ENCODE assay signal across 13 cellular contexts in the genomic region with DNA sequence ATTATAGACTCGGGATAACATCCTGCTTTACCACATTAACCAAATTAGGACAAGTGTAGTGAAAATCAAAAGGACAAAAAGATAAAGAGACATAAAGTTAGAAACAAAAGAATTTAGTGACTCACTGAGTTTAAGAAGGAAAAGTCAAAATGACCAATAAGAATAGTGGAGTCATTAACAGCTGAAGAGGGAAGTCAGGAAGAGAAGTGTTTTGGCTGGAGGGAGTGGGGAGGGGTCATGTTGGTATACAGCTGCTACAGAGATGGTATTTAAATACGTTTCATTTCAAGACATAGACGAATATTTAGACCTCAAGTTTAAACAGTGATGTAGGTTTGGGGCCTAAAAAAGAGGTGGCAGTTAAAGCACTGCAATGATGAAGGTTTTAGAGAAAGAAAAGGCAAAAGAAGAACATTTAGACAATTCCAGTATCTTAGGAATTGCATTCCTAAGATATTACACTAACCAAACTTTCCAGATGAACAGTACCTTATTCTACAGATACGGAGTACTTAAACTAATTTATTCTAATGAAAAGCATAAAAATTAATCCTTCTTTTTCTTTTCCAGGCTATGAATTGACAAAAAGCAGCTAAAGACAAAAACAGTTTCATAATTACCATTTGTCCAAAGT. TPM values are rescaled to one million over a fixed set of nuclear protein-coding genes. Genes with fewer than 3 reads are reported as not detected.
DNase-seq lines count a peak whose midpoint lies in the region; ATAC-seq and TF ChIP-seq lines count a peak whose summit lies in the region.
"Had no signal": no experiment of that assay in that cellular context is flagged by ENCODE, and none has a peak within 500 bp of the region (broad histone marks: within the 10 kb centered on the region; RNA-seq: fewer than 3 reads in every experiment).

No MANE protein-coding gene starts in this region.

- no peak for TF ChIP-seq POLR2A in suprapubic skin (IDR thresholded peaks at IDR 0.05)

- CTCF ChIA-PET in CD4-positive, alpha-beta memory T cell (lab: Charles Lee; ENCODE audit: partially characterized antibody), result interaction anchor here (0.6 to 2.2 kb wide), 6 partner anchors 9 to 94 kb away, joined by 3 to 11 read pairs (median 4); partner anchors contain the start of gene ARMC12

- no peaks in the 10 kb centered on the region for H3K9me3 Mint-ChIP-seq in CD4-positive, alpha-beta memory T cell
- H3K9me3 Mint-ChIP-seq in HFFc6, result no peaks in the 10 kb centered on the region
- H3K9me3 Mint-ChIP-seq in activated naive CD8-positive, alpha-beta T cell treated with anti-CD3 and anti-CD28 coated beads, Interleukin-2, amount 50 U/mL, for 24 hours, result no peaks in the 10 kb centered on the region
- no peaks in the 10 kb centered on the region for H3K9me3 Mint-ChIP-seq in mesothelial cell of epicardium
- H3K9me3 Mint-ChIP-seq: brain had no signal

- peak overlapping the region; percentile 22 to 75 (median 43) for H3K4me3 Mint-ChIP-seq in CD4-positive, alpha-beta memory T cell
- H3K4me3 Mint-ChIP-seq in HFFc6 (peak overlapping the region; percentile 69), mesothelial cell of epicardium (no peak overlapping the region)
- peak overlapping the region; percentile 2 for H3K4me3 Mint-ChIP-seq in activated naive CD8-positive, alpha-beta T cell treated with anti-CD3 and anti-CD28 coated beads, Interleukin-2, amount 50 U/mL, for 24 hours
- H3K4me3 Mint-ChIP-seq: brain had no signal

- peaks cover 95% of the 10 kb centered on the region for H3K4me1 ChIP-seq in CD4-positive, alpha-beta memory T cell (ENCODE audit: insufficient read depth, low read length)
- peaks cover 86% of the 10 kb centered on the region for H3K4me1 ChIP-seq in suprapubic skin

- H3K27me3 ChIP-seq in CD4-positive, alpha-beta memory T cell (ENCODE audit: insufficient read depth, low read length), result no peaks in the 10 kb centered on the region
- no peaks in the 10 kb centered on the region for H3K27me3 ChIP-seq in suprapubic skin

- no peak for ATAC-seq in activated naive CD8-positive, alpha-beta T cell treated with anti-CD3 and anti-CD28 coated beads, Interleukin-2, amount 50 U/mL, for 24 hours
- no peak for ATAC-seq in GM21619 (IDR thresholded peaks at IDR 0.05; ENCODE audit: unreplicated experiment)

- no peaks in the 10 kb centered on the region for H3K9me3 ChIP-seq in CD4-positive, alpha-beta memory T cell (ENCODE audit: control insufficient read depth in 1 of 2, low read length in 2 of 2)
- no peaks in the 10 kb centered on the region for H3K9me3 ChIP-seq in suprapubic skin

- intact Hi-C loops in CD4-positive, alpha-beta memory T cell (cut with micrococcal nuclease), result loop anchor here (1.0 kb wide), 2 partner anchors 9 kb away; no protein-coding TSS in a partner anchor

- no peaks in the 10 kb centered on the region for H3K36me3 ChIP-seq in CD4-positive, alpha-beta memory T cell (ENCODE audit: insufficient read depth, low read length)
- H3K36me3 ChIP-seq in suprapubic skin, result peaks cover 45% of the 10 kb centered on the region

- H3K36me3 Mint-ChIP-seq in CD4-positive, alpha-beta memory T cell, result peaks cover 20 to 26% of the 10 kb centered on the region in 2 donors
- H3K36me3 Mint-ChIP-seq in HFFc6 (ENCODE audit: low read depth) (no peaks in the 10 kb centered on the region), mesothelial cell of epicardium (no peaks in the 10 kb centered on the region)
- H3K36me3 Mint-ChIP-seq in activated naive CD8-positive, alpha-beta T cell treated with anti-CD3 and anti-CD28 coated beads, Interleukin-2, amount 50 U/mL, for 24 hours (ENCODE audit: low read depth), result peaks cover 17% of the 10 kb centered on the region
- H3K36me3 Mint-ChIP-seq: brain had no signal

- TF ChIP-seq CTCF in HFFc6 (IDR thresholded peaks at IDR 0.05), result no peak
- no peak for TF ChIP-seq CTCF in mesothelial cell of epicardium (IDR thresholded peaks at IDR 0.05; ENCODE audit: unreplicated experiment)
- TF ChIP-seq CTCF in suprapubic skin (IDR thresholded peaks at IDR 0.05), result no peak

- no peak overlapping the region for H3K27ac ChIP-seq in CD4-positive, alpha-beta memory T cell (ENCODE audit: low read depth, low read length)
- H3K27ac ChIP-seq in suprapubic skin, result no peak overlapping the region

- WGBS in suprapubic skin, result 45% methylated on average over 4 of the region's 4 CpGs

- TF ChIP-seq EP300 in suprapubic skin (IDR thresholded peaks at IDR 0.05), result no peak

- H3K27ac Mint-ChIP-seq in CD4-positive, alpha-beta memory T cell, result peak overlapping the region; percentile 39 to 91 (median 81)
- H3K27ac Mint-ChIP-seq in HFFc6 (peak overlapping the region; percentile 84), mesothelial cell of epicardium (peak overlapping the region; percentile 52)
- peak overlapping the region; percentile 41 for H3K27ac Mint-ChIP-seq in activated naive CD8-positive, alpha-beta T cell treated with anti-CD3 and anti-CD28 coated beads, Interleukin-2, amount 50 U/mL, for 24 hours
- H3K27ac Mint-ChIP-seq: brain had no signal

- no peak for DNase-seq in CD4-positive, alpha-beta memory T cell
- DNase-seq in HFFc6, result no peak
- no peak for DNase-seq in activated naive CD8-positive, alpha-beta T cell treated with anti-CD3 and anti-CD28 coated beads, Interleukin-2, amount 50 U/mL, for 24 hours
- no peak for DNase-seq in mesothelial cell of epicardium (ENCODE audit: low spot score in 2 of 2, unreplicated experiment in 2 of 2)
- DNase-seq in AG08396 (ENCODE audit: low spot score), result no peak
- DNase-seq in NCI-H226, result no peak
- no peak for DNase-seq in suprapubic skin (ENCODE audit: low spot score in 2 of 2)
- DNase-seq: activated CD8-positive, alpha-beta memory T cell treated with anti-CD3 and anti-CD28 coated beads, Interleukin-2, amount 50 U/mL, for 4 hours; NCI-H1436; NCI-H526 treated with DMSO at 0.1 percent for 48 hours; RPMI8226 had no signal

- H3K4me3 ChIP-seq in CD4-positive, alpha-beta memory T cell (ENCODE audit: low read length in 2 of 2), result no peak overlapping the region
- H3K4me3 ChIP-seq in suprapubic skin, result no peak overlapping the region

- POLR2A ChIA-PET in CD4-positive, alpha-beta memory T cell (lab: Charles Lee; ENCODE audit: partially characterized antibody), result interaction anchor here (1.0 to 7.2 kb wide), 6 partner anchors 9 to 77 kb away, joined by 3 to 56 read pairs (median 10); no protein-coding TSS in a partner anchor

- H3K27me3 Mint-ChIP-seq in CD4-positive, alpha-beta memory T cell, result no peaks in the 10 kb centered on the region
- H3K27me3 Mint-ChIP-seq in HFFc6 (ENCODE audit: insufficient read depth), result no peaks in the 10 kb centered on the region
- H3K27me3 Mint-ChIP-seq in activated naive CD8-positive, alpha-beta T cell treated with anti-CD3 and anti-CD28 coated beads, Interleukin-2, amount 50 U/mL, for 24 hours, result no peaks in the 10 kb centered on the region
- no peaks in the 10 kb centered on the region for H3K27me3 Mint-ChIP-seq in mesothelial cell of epicardium (ENCODE audit: low read depth)
- H3K27me3 Mint-ChIP-seq: brain had no signal

- peaks cover 67 to 93% (median 79%) of the 10 kb centered on the region in 4 donors for H3K4me1 Mint-ChIP-seq in CD4-positive, alpha-beta memory T cell
- peaks cover 43% of the 10 kb centered on the region for H3K4me1 Mint-ChIP-seq in HFFc6 (ENCODE audit: low read depth)
- H3K4me1 Mint-ChIP-seq in activated naive CD8-positive, alpha-beta T cell treated with anti-CD3 and anti-CD28 coated beads, Interleukin-2, amount 50 U/mL, for 24 hours, result peaks cover 78% of the 10 kb centered on the region
- peaks cover 22% of the 10 kb centered on the region for H3K4me1 Mint-ChIP-seq in mesothelial cell of epicardium

RNA-seq across cellular contexts. Expression of gene FKBP5, which starts 10.6 kb away (rescaled TPM):
- 10 to 100 TPM; 72.9 to 74.2 TPM for total RNA-seq in CD4-positive, alpha-beta memory T cell
- polyA plus RNA-seq in CD4-positive, alpha-beta memory T cell, result 100 to 1,000 TPM in 1 of 2 donors, 10 to 100 TPM in 1; 94.2 to 233 TPM
- total RNA-seq in HFFc6 (2021; fragmentation: NEBNext Ultra II Directional; extraction: Animal tissue kit (Norgen Biotek cat#: 25700)), result 10 to 100 TPM in 5 of 6 experiments, 1 to 10 TPM in 1; 7.6 to 12.9 (median 11.8) TPM
- total RNA-seq in mesothelial cell of epicardium (7.3 to 7.6 TPM (median 7.3 TPM) in 3 replicates), suprapubic skin (100 to 1,000 TPM; 198 to 321 (median 244) TPM)

RNA-seq across cellular contexts. Expression of gene ARMC12, which starts 58.7 kb away (rescaled TPM):
- total RNA-seq in CD4-positive, alpha-beta memory T cell, result 1 to 10 TPM in 1 of 2 experiments, under 1 TPM in 1; 0.69 to 1.3 TPM
- polyA plus RNA-seq in CD4-positive, alpha-beta memory T cell, result under 1 TPM in 1 of 2 donors, not detected in 1; 0.28 TPM
- total RNA-seq in HFFc6 (2021; fragmentation: NEBNext Ultra II Directional; extraction: Animal tissue kit (Norgen Biotek cat#: 25700)), result under 1 TPM in 4 of 6 experiments, not detected in 2; 0.17 to 0.33 (median 0.27) TPM
- total RNA-seq in mesothelial cell of epicardium (3.3 to 4.9 TPM (median 4.2 TPM) in 3 replicates), suprapubic skin (1 to 10 TPM in 1 of 4 donors, under 1 TPM in 2, not detected in 1; 0.53 to 1.2 (median 0.55) TPM)
